ENCODE assay signal across 20 cellular contexts in genomic region chr9:38332625-38333024, GRCh38.
"Had no signal": no experiment of that assay in that cellular context is flagged by ENCODE, and none has a peak within 500 bp of the region (broad histone marks: within the 10 kb centered on the region; RNA-seq: fewer than 3 reads in every experiment).

No MANE protein-coding gene starts in this region.

- H3K36me3 ChIP-seq: sigmoid colon, tibial artery had no signal

- H3K9me3 ChIP-seq: mucosa of descending colon, psoas muscle, sigmoid colon, testis, tibial artery had no signal

- FAIRE-seq: frontal cortex, kidney had no signal

- H3K27me3 ChIP-seq: sigmoid colon, testis, tibial artery had no signal

- H3K4me1 ChIP-seq: psoas muscle, sigmoid colon, testis, tibial artery had no signal

- ATAC-seq: effector memory CD8-positive, alpha-beta T cell; left lobe of liver; mucosa of descending colon; natural killer cell treated with Interleukin-12 subunit alpha and Interleukin-12 subunit beta and Interleukin-15 and Interleukin-18, amount 100 ng/mL, for 72 hours; psoas muscle; right cardiac atrium; stimulated activated effector memory CD8-positive, alpha-beta T cell treated with anti-CD3 and anti-CD28 coated beads, Interleukin-12 subunit alpha, Interleukin-12 subunit beta, amount 100 ng/mL, for 72 hours had no signal

- H3K4me3 ChIP-seq: lung, mucosa of descending colon, psoas muscle, sigmoid colon, testis, tibial artery had no signal

- DNase-seq: cortex of kidney; effector memory CD8-positive, alpha-beta T cell; head of caudate nucleus; kidney; mucosa of descending colon; naive B cell; psoas muscle; right cardiac atrium; stimulated activated CD4-positive, alpha-beta T cell treated with anti-CD3 and anti-CD28 coated beads, Interleukin-2, amount 100 ng/mL, for 24 hours; stimulated activated CD4-positive, alpha-beta T cell treated with anti-CD3 and anti-CD28 coated beads, Interleukin-4, amount 100 ng/mL, for 24 hours; stimulated activated naive CD4-positive, alpha-beta T cell treated with Interleukin-2 at 50 U/mL for 16 hours; substantia nigra; testis; tibial artery had no signal

- H3K27ac ChIP-seq: psoas muscle, sigmoid colon, testis, tibial artery had no signal
